Comparison of ENCODE assay signal across 8 cellular contexts in genomic region chr9:37415011-37415719, GRCh38. TPM values are rescaled to one million over a fixed set of nuclear protein-coding genes. Genes with fewer than 3 reads are reported as not detected.
DNase-seq lines count a peak whose midpoint lies in the region; ATAC-seq, FAIRE-seq and TF ChIP-seq lines count a peak whose summit lies in the region.

No MANE protein-coding gene starts in this region.

- H3K9me3 ChIP-seq in RWPE2 (ENCODE audit: severe bottlenecking): no peaks in the 10 kb centered on the region
- no peaks in the 10 kb centered on the region for H3K9me3 ChIP-seq in pancreas
- no peaks in the 10 kb centered on the region for H3K9me3 ChIP-seq in tibial artery

- peak; percentile 59 for ATAC-seq in RWPE2 (ENCODE audit: low read depth)
- peak; percentile 87 to 91 (median 89) for ATAC-seq in pancreas
- ATAC-seq in GM21447 (IDR thresholded peaks at IDR 0.05; ENCODE audit: unreplicated experiment): no peak

- H3K4me3 ChIP-seq in RWPE2 (ENCODE audit: severe bottlenecking) (no peak overlapping the region), pancreas (no peak overlapping the region), tibial artery (no peak overlapping the region)

- peak overlapping the region; percentile 17 for H3K27ac ChIP-seq in RWPE2 (ENCODE audit: poor library complexity, severe bottlenecking)
- H3K27ac ChIP-seq in pancreas: no peak overlapping the region
- H3K27ac ChIP-seq in tibial artery: peak overlapping the region; percentile 32 to 42

- FAIRE-seq in pancreas (lab: Jason Lieb, UNC): no peak

- H3K4me1 ChIP-seq in RWPE2 (ENCODE audit: insufficient read depth, poor library complexity, severe bottlenecking) (peaks cover 19% of the 10 kb centered on the region), pancreas (no peaks in the 10 kb centered on the region), tibial artery (peaks cover 0 to 10% (median 7%) of the 10 kb centered on the region in 4 donors)

- no peaks in the 10 kb centered on the region for H3K27me3 ChIP-seq in RWPE2 (ENCODE audit: insufficient read depth, poor library complexity, severe bottlenecking)
- H3K27me3 ChIP-seq in pancreas: no peaks in the 10 kb centered on the region
- H3K27me3 ChIP-seq in tibial artery: no peaks in the 10 kb centered on the region

- intact Hi-C loops in pancreas (cut with DNase I) (no loop called here), tibial artery (cut with DNase I; ENCODE audit: low total_unique reads) (no loop called here)

- DNase-seq in GM03348 (ENCODE audit: low spot score): peak; percentile 86
- peak; percentile 20 for DNase-seq in KG1 (lab: John Stamatoyannopoulos, UW)
- DNase-seq in RWPE2 (ENCODE audit: low spot score): no peak
- DNase-seq in activated naive CD4-positive, alpha-beta T cell (lab: John Stamatoyannopoulos, UW): peak; percentile 14 to 58 (median 50)
- DNase-seq in glomerular endothelial cell (ENCODE audit: extremely low read depth, low read depth, low spot score): peak; percentile 29
- DNase-seq in pancreas: peak; percentile 65 to 85 (median 76)
- DNase-seq in tibial artery: peak; percentile 65 to 74

- TF ChIP-seq CTCF in RWPE2 (IDR thresholded peaks at IDR 0.05; ENCODE audit: poor library complexity, severe bottlenecking) (peak; percentile 84), pancreas (IDR thresholded peaks at IDR 0.05) (peak; percentile 66 to 85 (median 82)), tibial artery (IDR thresholded peaks at IDR 0.05) (peak; percentile 74 to 76)

- H3K36me3 ChIP-seq in RWPE2 (ENCODE audit: low read depth): no peaks in the 10 kb centered on the region
- no peaks in the 10 kb centered on the region for H3K36me3 ChIP-seq in pancreas
- no peaks in the 10 kb centered on the region for H3K36me3 ChIP-seq in tibial artery

- 23 to 27% methylated on average over 22 of the region's 22 CpGs for WGBS in pancreas, 2 donors

RNA-seq across cellular contexts. Expression of gene GRHPR, which starts 7.3 kb away (rescaled TPM):
- total RNA-seq in glomerular endothelial cell (178 and 212 TPM in 2 replicates), pancreas (10 to 100 TPM; 36.2 to 50.2 (median 43.3) TPM)
- polyA plus RNA-seq in pancreas: 10 to 100 TPM; 30.2 to 54.3 TPM

RNA-seq across cellular contexts. Expression of gene ZBTB5, which starts 50.1 kb away (rescaled TPM):
- total RNA-seq in glomerular endothelial cell (6.7 and 12.7 TPM in 2 replicates), pancreas (1 to 10 TPM; 4.2 to 7.5 (median 4.8) TPM)
- polyA plus RNA-seq in pancreas: 1 to 10 TPM; 2.8 to 4.9 TPM

Comparison
In these comparisons a context has a peak if more than half of its experiments do, and no peak if none do; other contexts are left out.
1. H3K27ac ChIP-seq: peak in RWPE2 (single experiment) and tibial artery (2 of 2); none in pancreas (0 of 4).
2. Peak in every context shown above with its lines, with median percentiles within 50 percentile points of each other: CTCF ChIP-seq.